Comparison of ENCODE assay signal across 26 cellular contexts in genomic region chr1:166261511-166261910, GRCh38.
"Had no signal": no experiment of that assay in that cellular context is flagged by ENCODE, and none has a peak within 500 bp of the region (broad histone marks: within the 10 kb centered on the region; RNA-seq: fewer than 3 reads in every experiment).

No MANE protein-coding gene starts in this region.

- H3K36me3 ChIP-seq: stomach, suprapubic skin, thoracic aorta, thyroid gland, tibial artery, tibial nerve, transverse colon, upper lobe of left lung, upper lobe of right lung, uterus, vagina had no signal

- H3K9me3 ChIP-seq: suprapubic skin, testis, thoracic aorta, thyroid gland, transverse colon, upper lobe of left lung, upper lobe of right lung, uterus, vagina had no signal

- ATAC-seq: stimulated activated effector memory CD8-positive, alpha-beta T cell treated with anti-CD3 and anti-CD28 coated beads, Interleukin-12 subunit alpha, Interleukin-12 subunit beta, amount 100 ng/mL, for 72 hours; stimulated activated memory B cell treated with anti-CD40 and anti-IgM and Interleukin-4, amounts not matched to agents 10 μg/mL and 1 μg/mL and 100 μg/mL, for 72 hours; stimulated activated naive B cell treated with anti-CD40 and anti-IgM and Interleukin-4, amounts not matched to agents 10 μg/mL and 1 μg/mL and 100 μg/mL, for 72 hours; stimulated activated naive CD8-positive, alpha-beta T cell treated with anti-CD3 and anti-CD28 coated beads, Interleukin-15, amount 100 ng/mL, for 72 hours; stimulated activated naive CD8-positive, alpha-beta T cell treated with anti-CD3 and anti-CD28 coated beads, Interleukin-15, Interleukin-2, amounts not matched to agents 100 U/mL and 50 U/mL, for 24 hours; upper lobe of right lung had no signal

- H3K4me3 ChIP-seq: stomach, suprapubic skin, testis, thoracic aorta, thyroid gland, tibial artery, tibial nerve, transverse colon, upper lobe of left lung, upper lobe of right lung, uterus, vagina had no signal

- H3K27me3 ChIP-seq: stomach, suprapubic skin, testis, thyroid gland, tibial artery, tibial nerve, transverse colon, upper lobe of left lung, upper lobe of right lung, uterus, vagina had no signal

- H3K27ac ChIP-seq: stomach, suprapubic skin, testis, thoracic aorta, thyroid gland, tibial artery, tibial nerve, transverse colon, upper lobe of left lung, upper lobe of right lung, uterus, vagina had no signal

- DNase-seq: stimulated activated CD4-positive, alpha-beta T cell treated with anti-CD3 and anti-CD28 coated beads, Interleukin-2, amount 100 ng/mL, for 48 hours; stimulated activated CD4-positive, alpha-beta T cell treated with anti-CD3 and anti-CD28 coated beads, Interleukin-4, amount 100 ng/mL, for 1 hour; stimulated activated CD4-positive, alpha-beta T cell treated with anti-CD3 and anti-CD28 coated beads, Interleukin-4, amount 100 ng/mL, for 24 hours; stimulated activated CD4-positive, alpha-beta T cell treated with anti-CD3 and anti-CD28 coated beads, Interleukin-4, amount 100 ng/mL, for 4 hours; stimulated activated CD8-positive, alpha-beta memory T cell treated with anti-CD3 and anti-CD28 coated beads, Interleukin-4, amount 100 ng/mL, for 48 hours; stimulated activated naive B cell treated with anti-CD40 and anti-IgM and Interleukin-4, amounts not matched to agents 10 μg/mL and 1 μg/mL and 100 μg/mL, for 72 hours; stimulated activated naive CD4-positive, alpha-beta T cell; stimulated activated naive CD4-positive, alpha-beta T cell treated with Interleukin-2 at 50 U/mL for 16 hours; stimulated activated naive CD8-positive, alpha-beta T cell treated with anti-CD3 and anti-CD28 coated beads, Interleukin-15, amount 100 ng/mL, for 72 hours; stimulated activated naive CD8-positive, alpha-beta T cell treated with anti-CD3 and anti-CD28 coated beads, Interleukin-15, Interleukin-2, amounts not matched to agents 100 U/mL and 50 U/mL, for 24 hours; stomach; substantia nigra; testis; thyroid gland; tibial artery; transverse colon; trophoblast cell; upper lobe of left lung; upper lobe of right lung; uterus had no signal

- H3K4me1 ChIP-seq: stomach, suprapubic skin, testis, thyroid gland, tibial artery, tibial nerve, transverse colon, upper lobe of left lung, upper lobe of right lung, uterus, vagina had no signal
